In the genomic region with DNA sequence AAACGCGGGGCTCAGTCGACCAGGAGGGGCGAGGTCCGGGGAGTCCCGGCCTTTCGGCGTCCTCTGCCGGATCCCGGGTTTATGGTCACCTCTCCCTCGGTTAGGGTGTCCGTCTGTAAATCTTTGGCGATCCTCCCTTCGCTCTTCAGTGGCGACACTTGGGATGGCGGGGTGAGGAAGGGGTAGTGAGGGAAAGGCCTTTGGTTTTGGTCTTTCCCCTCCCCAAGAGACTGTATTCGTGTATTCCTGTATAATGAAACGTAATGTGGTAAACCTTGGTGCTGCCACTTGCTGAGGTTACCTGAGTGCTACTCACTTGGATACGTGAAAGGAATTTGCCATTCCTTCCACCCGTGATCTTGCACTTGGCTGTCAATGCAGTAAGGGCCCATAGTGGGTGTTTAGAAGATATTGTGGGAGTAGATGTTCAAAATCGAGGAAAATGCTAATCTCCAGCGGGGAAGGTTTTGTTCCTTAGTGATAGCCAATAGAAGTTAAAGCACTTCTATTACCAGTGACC, we compare ENCODE assay signal across 8 cellular contexts. TPM values are rescaled to one million over a fixed set of nuclear protein-coding genes. Genes with fewer than 3 reads are reported as not detected.
DNase-seq lines count a peak whose midpoint lies in the region; ATAC-seq and TF ChIP-seq lines count a peak whose summit lies in the region.

No MANE protein-coding gene starts in this region.

- peaks cover 30% of the 10 kb centered on the region for H3K4me1 Mint-ChIP-seq in nephron

- H3K36me3 ChIP-seq in HUES48 (ENCODE audit: control insufficient read depth, insufficient read depth, low read length) (peaks cover 33% of the 10 kb centered on the region), colonic mucosa (no peaks in the 10 kb centered on the region)

- ATAC-seq in HG03571 (IDR thresholded peaks at IDR 0.05; ENCODE audit: unreplicated experiment): no peak

- TF ChIP-seq CTCF in colonic mucosa (IDR thresholded peaks at IDR 0.05) (no peak), nephron (IDR thresholded peaks at IDR 0.05; ENCODE audit: unreplicated experiment in 3 of 3) (no peak), GM20000 (IDR thresholded peaks at IDR 0.05; ENCODE audit: extremely low read depth, missing control alignments) (no peak)

- peak overlapping the region; percentile 100 for H3K9ac ChIP-seq in HUES48 (ENCODE audit: low read depth, low read length)
- peak overlapping the region; percentile 91 to 93 for H3K9ac ChIP-seq in colonic mucosa (ENCODE audit: low read depth in 2 of 2, low read length in 2 of 2)

- H3K27ac ChIP-seq in HUES48 (ENCODE audit: low read depth, low read length) (peak overlapping the region; percentile 98), colonic mucosa (peak overlapping the region; percentile 86)

- H3K36me3 Mint-ChIP-seq in nephron (ENCODE audit: low read depth): peaks cover 16% of the 10 kb centered on the region

- H3K4me1 ChIP-seq in HUES48 (ENCODE audit: control insufficient read depth, insufficient read depth, low read length): peaks cover 12% of the 10 kb centered on the region
- H3K4me1 ChIP-seq in colonic mucosa: peaks cover 6% of the 10 kb centered on the region

- H3K27me3 Mint-ChIP-seq in nephron (ENCODE audit: low read depth): no peaks in the 10 kb centered on the region

- peak; percentile 63 for DNase-seq in DMS79 treated with DMSO at 0.1 percent for 48 hours (lab: John Stamatoyannopoulos, UW)
- no peak for DNase-seq in DMS79 (lab: John Stamatoyannopoulos, UW)
- DNase-seq in colonic mucosa: no peak
- no peak for DNase-seq in activated effector memory CD4-positive, alpha-beta T cell treated with anti-CD3 and anti-CD28 coated beads, Interleukin-2, amount 50 U/mL, for 16 hours
- no peak for DNase-seq in GM20000 (ENCODE audit: low spot score)

- H3K4me3 Mint-ChIP-seq in nephron: peak overlapping the region; percentile 94 to 100 (median 99)

- H3K27me3 ChIP-seq in HUES48 (ENCODE audit: control insufficient read depth, insufficient read depth, low read length) (no peaks in the 10 kb centered on the region), colonic mucosa (no peaks in the 10 kb centered on the region)

- H3K9me3 ChIP-seq in HUES48 (ENCODE audit: control insufficient read depth, insufficient read depth, low read length) (no peaks in the 10 kb centered on the region), colonic mucosa (no peaks in the 10 kb centered on the region)

- H3K27ac Mint-ChIP-seq in nephron: peak overlapping the region; percentile 92 to 100 (median 96)

- intact Hi-C loops in colonic mucosa (cut with DNase I): no loop called here

- H3K9me3 Mint-ChIP-seq in nephron: no peaks in the 10 kb centered on the region

- peak overlapping the region; percentile 99 for H3K4me3 ChIP-seq in HUES48 (ENCODE audit: low read depth, low read length)
- peak overlapping the region; percentile 76 for H3K4me3 ChIP-seq in colonic mucosa

RNA-seq across cellular contexts. Expression of a gene that starts 0.5 kb away (rescaled TPM):
- 10 to 100 TPM; 22.7 to 35.4 TPM for total RNA-seq in colonic mucosa
